8 cellular contexts compared by ENCODE assay signal in the genomic region with DNA sequence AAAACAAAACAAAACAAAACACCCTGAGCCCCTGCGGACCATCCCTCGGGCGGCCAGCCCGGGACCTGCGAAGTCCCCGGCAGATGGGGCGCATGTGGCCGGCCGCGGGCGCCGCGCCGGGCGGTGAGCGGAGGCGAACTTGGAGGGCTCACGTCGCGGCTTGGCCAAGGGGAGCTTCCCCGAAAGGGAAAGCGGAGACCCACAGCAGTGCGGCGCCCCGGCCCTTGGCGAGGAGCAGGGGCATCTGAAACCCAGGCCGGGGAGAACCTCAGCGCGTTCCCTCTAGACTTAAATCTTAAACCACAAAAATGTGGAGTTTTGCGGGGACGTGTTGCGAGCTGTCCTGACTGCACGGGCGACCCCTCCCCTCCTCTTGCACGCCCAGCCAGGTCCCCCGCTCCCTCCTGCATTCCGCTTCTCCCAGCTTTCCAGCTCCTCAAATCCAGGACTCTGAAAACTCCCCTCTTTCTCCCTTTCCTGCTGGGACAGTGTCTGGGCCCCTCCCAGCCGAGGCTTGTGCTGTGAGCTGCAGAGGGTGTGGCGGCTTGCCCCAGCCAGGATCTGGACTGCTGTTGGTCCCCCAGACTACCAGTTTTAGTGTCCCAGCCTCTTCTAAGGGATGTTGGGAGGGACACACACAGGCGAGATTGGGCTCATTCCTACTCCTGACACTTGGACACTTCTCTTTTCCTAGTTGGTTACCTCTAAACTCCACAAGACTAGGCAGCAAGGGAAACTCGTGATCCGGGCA. TPM values are rescaled to one million over a fixed set of nuclear protein-coding genes. Genes with fewer than 3 reads are reported as not detected.
DNase-seq lines count a peak whose midpoint lies in the region; ATAC-seq and TF ChIP-seq lines count a peak whose summit lies in the region.

No MANE protein-coding gene starts in this region.

- ATAC-seq in activated naive CD4-positive, alpha-beta T cell treated with anti-CD3 and anti-CD28 coated beads, Interleukin-2, amount 50 U/mL, for 72 hours = peak; percentile 14 to 17
- peak; percentile 59 to 85 (median 64) for ATAC-seq in heart left ventricle

- H3K4me3 ChIP-seq in HUES48 (ENCODE audit: low read depth, low read length) (peak overlapping the region; percentile 81), heart left ventricle (peak overlapping the region; percentile 73 to 99 (median 94))

- H3K4me1 Mint-ChIP-seq in osteocyte (ENCODE audit: unreplicated experiment) = peaks cover 28% of the 10 kb centered on the region

- WGBS in heart left ventricle, 4 donors = 4 to 11% (median 7%) methylated on average over 42 of the region's 42 CpGs

- TF ChIP-seq CTCF in GM13976 (IDR thresholded peaks at IDR 0.05; ENCODE audit: borderline replicate concordance, control extremely low read depth, extremely low read depth, insufficient read depth, missing control alignments) (no peak), heart left ventricle (IDR thresholded peaks at IDR 0.05) (peak in 2 of 12 donors; percentile 11 to 13), osteocyte (IDR thresholded peaks at IDR 0.05) (peak; percentile 21)

- H3K4me1 ChIP-seq in HUES48 (ENCODE audit: control insufficient read depth, insufficient read depth, low read length) = peaks cover 30% of the 10 kb centered on the region
- peaks cover 0 to 34% (median 11%) of the 10 kb centered on the region in 12 donors for H3K4me1 ChIP-seq in heart left ventricle

- intact Hi-C loops in heart left ventricle (cut with DNase I) = loop anchor here in 9 of 10 donors (5.0 to 10.0 kb wide), 15 partner anchors 69 to 299 kb away; a partner anchor contains a TSS

- peak overlapping the region; percentile 94 for H3K4me3 Mint-ChIP-seq in osteocyte (ENCODE audit: unreplicated experiment)

- H3K27me3 ChIP-seq in HUES48 (ENCODE audit: control insufficient read depth, insufficient read depth, low read length) = peaks cover 2% of the 10 kb centered on the region; the same call in 1 of the 2 replicates
- no peaks in the 10 kb centered on the region for H3K27me3 ChIP-seq in heart left ventricle

- no peak for TF ChIP-seq POLR2A in heart left ventricle (IDR thresholded peaks at IDR 0.05)

- no peak overlapping the region for H3K27ac ChIP-seq in HUES48 (ENCODE audit: low read depth, low read length)
- H3K27ac ChIP-seq in heart left ventricle = peak overlapping the region; percentile 63 to 86 (median 79)

- H3K9me3 ChIP-seq in HUES48 (ENCODE audit: control insufficient read depth, insufficient read depth, low read length) (no peaks in the 10 kb centered on the region), heart left ventricle (no peaks in the 10 kb centered on the region)

- in situ Hi-C loops in GM13976 (cut with MboI; ENCODE audit: low sequenced_read_pairs, unreplicated experiment) = no loop called here

- H3K36me3 Mint-ChIP-seq in activated naive CD4-positive, alpha-beta T cell treated with anti-CD3 and anti-CD28 coated beads, Interleukin-2, amount 50 U/mL, for 72 hours = peaks cover 0 to 6% of the 10 kb centered on the region in 2 donors
- no peaks in the 10 kb centered on the region for H3K36me3 Mint-ChIP-seq in osteocyte (ENCODE audit: unreplicated experiment)

- DNase-seq in AG08395 (ENCODE audit: low spot score) (peak; percentile 30), GM13976 (ENCODE audit: low spot score) (peak; percentile 73), heart left ventricle (peak; percentile 48 to 77 (median 67)), osteocyte (ENCODE audit: extremely low spot score, unreplicated experiment) (peak; percentile 86), COR-L47 (lab: John Stamatoyannopoulos, UW) (no peak)
- DNase-seq in activated naive CD4-positive, alpha-beta T cell treated with anti-CD3 and anti-CD28 coated beads, Interleukin-2, amount 50 U/mL, for 72 hours (ENCODE audit: low spot score in 2 of 2) = peak in 1 of 2 donors; percentile 15
- no peak for DNase-seq in stimulated activated CD4-positive, alpha-beta T cell treated with anti-CD3 and anti-CD28 coated beads, Interleukin-12 subunit alpha, Interleukin-12 subunit beta, amount 100 ng/mL, for 4 hours

- H3K27ac Mint-ChIP-seq in activated naive CD4-positive, alpha-beta T cell treated with anti-CD3 and anti-CD28 coated beads, Interleukin-2, amount 50 U/mL, for 72 hours = peak overlapping the region in 1 of 2 donors; percentile 55
- H3K27ac Mint-ChIP-seq in osteocyte (ENCODE audit: unreplicated experiment) = peak overlapping the region; percentile 90

- no peaks in the 10 kb centered on the region for H3K9me3 Mint-ChIP-seq in activated naive CD4-positive, alpha-beta T cell treated with anti-CD3 and anti-CD28 coated beads, Interleukin-2, amount 50 U/mL, for 72 hours
- H3K9me3 Mint-ChIP-seq in osteocyte (ENCODE audit: unreplicated experiment) = no peaks in the 10 kb centered on the region

- H3K27me3 Mint-ChIP-seq in osteocyte (ENCODE audit: unreplicated experiment) = no peaks in the 10 kb centered on the region

- H3K36me3 ChIP-seq in HUES48 (ENCODE audit: control insufficient read depth, insufficient read depth, low read length) (no peaks in the 10 kb centered on the region), heart left ventricle (no peaks in the 10 kb centered on the region)

- H3K9ac ChIP-seq in HUES48 (ENCODE audit: low read depth, low read length) = peak overlapping the region; percentile 55

RNA-seq across cellular contexts. Expression of a gene that starts 1.3 kb away (rescaled TPM):
- total RNA-seq in activated naive CD4-positive, alpha-beta T cell treated with anti-CD3 and anti-CD28 coated beads, Interleukin-2, amount 50 U/mL, for 72 hours = 1 to 10 TPM in 1 of 2 donors, under 1 TPM in 1; 0.34 to 8.0 TPM
- 10 to 100 TPM in 2 of 9 donors, 1 to 10 TPM in 7; 4.7 to 19.4 (median 5.5) TPM for total RNA-seq in heart left ventricle
- 1 to 10 TPM; 5.1 to 6.7 TPM for polyA plus RNA-seq in heart left ventricle
- total RNA-seq in osteocyte = 44.0 and 45.3 TPM in 2 replicates

Comparison
In these comparisons a context has a peak if more than half of its experiments do, and no peak if none do; other contexts are left out.
1. DNase-seq: peak in AG08395 (single experiment), GM13976 (single experiment), heart left ventricle (5 of 5) and osteocyte (single experiment); none in COR-L47 (single experiment) and stimulated activated CD4-positive, alpha-beta T cell treated with anti-CD3 and anti-CD28 coated beads, Interleukin-12 subunit alpha, Interleukin-12 subunit beta, amount 100 ng/mL, for 4 hours (single experiment).